Comparison of ENCODE assay signal across 9 cellular contexts in the genomic region with DNA sequence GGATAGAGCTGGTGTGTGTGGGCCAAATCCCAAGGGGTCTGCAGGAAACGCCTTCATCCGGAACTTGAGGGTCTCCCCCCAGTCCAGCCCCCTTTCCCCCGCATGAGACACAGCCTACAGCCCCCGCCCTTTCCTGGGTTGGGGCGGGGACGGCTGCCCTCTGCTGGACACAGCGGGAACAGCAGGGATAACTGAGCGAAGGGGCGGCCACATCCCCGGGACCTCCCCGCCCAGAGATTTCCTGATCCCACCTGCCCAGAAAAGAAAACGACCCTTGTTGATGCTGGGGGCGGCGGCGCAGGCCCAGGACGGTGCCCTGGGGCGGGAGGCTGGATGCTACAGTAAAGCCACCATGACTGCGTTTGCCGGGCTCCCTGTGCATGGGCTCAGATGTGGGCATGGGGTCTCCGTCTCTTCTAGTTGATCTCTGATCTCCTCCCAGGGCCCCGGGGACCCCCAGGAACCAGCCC. TPM values are rescaled to one million over a fixed set of nuclear protein-coding genes. Genes with fewer than 3 reads are reported as not detected.
A peak's percentile ranks its signal among the peaks of the same experiment; 100 is the strongest.
DNase-seq lines count a peak whose midpoint lies in the region; ATAC-seq and TF ChIP-seq lines count a peak whose summit lies in the region.
"Had no signal": no experiment of that assay in that cellular context is flagged by ENCODE, and none has a peak within 500 bp of the region (broad histone marks: within the 10 kb centered on the region; RNA-seq: fewer than 3 reads in every experiment).

No MANE protein-coding gene starts in this region.

- H3K4me3 Mint-ChIP-seq in activated T-helper 2 cell treated with anti-CD3 and anti-CD28 coated beads, Interferon-gamma antibody, Interleukin-2, Interleukin-4, amounts not matched to agents 10 μg/mL and 5 μg/mL and 100 μg/mL, durations not matched to agents 14 hours and 24 hours and 36 hours (ENCODE audit: low read depth), result no peak overlapping the region

- intact Hi-C loops in activated T-helper 2 cell treated with anti-CD3 and anti-CD28 coated beads, Interferon-gamma antibody, Interleukin-2, Interleukin-4, amounts not matched to agents 10 μg/mL and 5 μg/mL and 100 μg/mL, durations not matched to agents 14 hours and 24 hours and 36 hours (cut with micrococcal nuclease), result loop anchor here (10.0 kb wide), 1 partner anchor 223 kb away; no protein-coding TSS in a partner anchor
- intact Hi-C loops in Right ventricle myocardium superior (cut with DNase I), result loop anchor here (2.0 kb wide), 1 partner anchor 221 kb away; no protein-coding TSS in a partner anchor

- peaks cover 1% of the 10 kb centered on the region for H3K4me1 Mint-ChIP-seq in activated T-helper 2 cell treated with anti-CD3 and anti-CD28 coated beads, Interferon-gamma antibody, Interleukin-2, Interleukin-4, amounts not matched to agents 10 μg/mL and 5 μg/mL and 100 μg/mL, durations not matched to agents 14 hours and 24 hours and 36 hours (ENCODE audit: low read depth)

- in situ Hi-C loops in G401 (cut with HindIII; ENCODE audit: low sequenced_read_pairs), result no loop called here

- peak; percentile 71 for ATAC-seq in Right ventricle myocardium superior (ENCODE audit: poor library complexity)

- peaks cover 50% of the 10 kb centered on the region for H3K27me3 Mint-ChIP-seq in activated T-helper 2 cell treated with anti-CD3 and anti-CD28 coated beads, Interferon-gamma antibody, Interleukin-2, Interleukin-4, amounts not matched to agents 10 μg/mL and 5 μg/mL and 100 μg/mL, durations not matched to agents 14 hours and 24 hours and 36 hours (ENCODE audit: low read depth)

- no peak overlapping the region for H3K27ac Mint-ChIP-seq in activated T-helper 2 cell treated with anti-CD3 and anti-CD28 coated beads, Interferon-gamma antibody, Interleukin-2, Interleukin-4, amounts not matched to agents 10 μg/mL and 5 μg/mL and 100 μg/mL, durations not matched to agents 14 hours and 24 hours and 36 hours

- CTCF ChIA-PET in GM10248 (lab: Yijun Ruan, JAX), result interaction anchor here (0.9 to 3.6 kb wide), 14 partner anchors 9 to 253 kb away, joined by 3 to 28 read pairs (median 4); no protein-coding TSS in a partner anchor

- peak; percentile 98 for TF ChIP-seq CTCF in GM10248 (IDR thresholded peaks at IDR 0.05; ENCODE audit: control extremely low read depth, extremely low read depth, low read depth, missing control alignments)

- H3K36me3 Mint-ChIP-seq in activated T-helper 2 cell treated with anti-CD3 and anti-CD28 coated beads, Interferon-gamma antibody, Interleukin-2, Interleukin-4, amounts not matched to agents 10 μg/mL and 5 μg/mL and 100 μg/mL, durations not matched to agents 14 hours and 24 hours and 36 hours (ENCODE audit: low read depth), result peaks cover 5% of the 10 kb centered on the region

- POLR2A ChIA-PET in GM10248 (lab: Yijun Ruan, JAX), result no interaction called here

- H3K9me3 Mint-ChIP-seq in activated T-helper 2 cell treated with anti-CD3 and anti-CD28 coated beads, Interferon-gamma antibody, Interleukin-2, Interleukin-4, amounts not matched to agents 10 μg/mL and 5 μg/mL and 100 μg/mL, durations not matched to agents 14 hours and 24 hours and 36 hours, result peaks cover 17% of the 10 kb centered on the region

- peak; percentile 88 for DNase-seq in GM10248 (ENCODE audit: extremely low spot score)
- DNase-seq in OCI-M1 (lab: John Stamatoyannopoulos, UW), result peak; percentile 47
- peak; percentile 46 for DNase-seq in activated T-helper 2 cell treated with anti-CD3 and anti-CD28 coated beads, Interferon-gamma antibody, Interleukin-2, Interleukin-4, amounts not matched to agents 10 μg/mL and 5 μg/mL and 100 μg/mL, durations not matched to agents 14 hours and 24 hours and 36 hours (ENCODE audit: low spot score)
- peak; percentile 52 for DNase-seq in Right ventricle myocardium superior
- peak; percentile 65 for DNase-seq in stimulated activated CD4-positive, alpha-beta T cell treated with anti-CD3 and anti-CD28 coated beads, Interleukin-15, amount 100 ng/mL, for 24 hours
- no peak for DNase-seq in cerebellar cortex (ENCODE audit: low spot score)
- no peak for DNase-seq in cortex of kidney (lab: John Stamatoyannopoulos, UW)
- DNase-seq in G401 (ENCODE audit: low spot score), result no peak

RNA-seq across cellular contexts. Expression of a gene that starts 14.2 kb away (rescaled TPM):
- total RNA-seq in activated T-helper 2 cell treated with anti-CD3 and anti-CD28 coated beads, Interferon-gamma antibody, Interleukin-2, Interleukin-4, amounts not matched to agents 10 μg/mL and 5 μg/mL and 100 μg/mL, durations not matched to agents 14 hours and 24 hours and 36 hours, result not detected in 2 replicates
- total RNA-seq in Right ventricle myocardium superior, result not detected
- not detected in 2 replicates for total RNA-seq in G401 (2014; rRNA removed; shearing (Covaris generic))
- total RNA-seq: SJSA1 had no signal

RNA-seq across cellular contexts. Expression of a gene that starts 44.6 kb away (rescaled TPM):
- 11.3 and 11.5 TPM in 2 replicates for total RNA-seq in activated T-helper 2 cell treated with anti-CD3 and anti-CD28 coated beads, Interferon-gamma antibody, Interleukin-2, Interleukin-4, amounts not matched to agents 10 μg/mL and 5 μg/mL and 100 μg/mL, durations not matched to agents 14 hours and 24 hours and 36 hours
- total RNA-seq in Right ventricle myocardium superior, result 0.46 TPM
- 2.5 and 5.5 TPM in 2 replicates for total RNA-seq in G401 (2014; rRNA removed; shearing (Covaris generic))

Comparison
In these comparisons a context has a peak if more than half of its experiments do, and no peak if none do; other contexts are left out.
1. DNase-seq: peak in GM10248 (single experiment), OCI-M1 (single experiment), activated T-helper 2 cell treated with anti-CD3 and anti-CD28 coated beads, Interferon-gamma antibody, Interleukin-2, Interleukin-4, amounts not matched to agents 10 μg/mL and 5 μg/mL and 100 μg/mL, durations not matched to agents 14 hours and 24 hours and 36 hours (single experiment), Right ventricle myocardium superior (single experiment) and stimulated activated CD4-positive, alpha-beta T cell treated with anti-CD3 and anti-CD28 coated beads, Interleukin-15, amount 100 ng/mL, for 24 hours (single experiment); none in cerebellar cortex (single experiment), cortex of kidney (single experiment) and G401 (single experiment).